8 cellular contexts compared by ENCODE assay signal in genomic region chr5:7851240-7851592, GRCh38. TPM values are rescaled to one million over a fixed set of nuclear protein-coding genes. Genes with fewer than 3 reads are reported as not detected.
DNase-seq lines count a peak whose midpoint lies in the region; ATAC-seq and TF ChIP-seq lines count a peak whose summit lies in the region.

No MANE protein-coding gene starts in this region.

- no peaks in the 10 kb centered on the region for H3K36me3 Mint-ChIP-seq in naive thymus-derived CD8-positive, alpha-beta T cell

- peaks cover 7 to 28% (median 20%) of the 10 kb centered on the region in 4 donors for H3K4me1 Mint-ChIP-seq in naive thymus-derived CD8-positive, alpha-beta T cell

- peaks cover 16% of the 10 kb centered on the region for H3K4me1 ChIP-seq in left ventricle myocardium inferior
- peaks cover 0 to 7% of the 10 kb centered on the region in 2 donors for H3K4me1 ChIP-seq in uterus

- intact Hi-C loops in left ventricle myocardium inferior (cut with micrococcal nuclease) (no loop called here), Right ventricle myocardium superior (cut with DNase I) (no loop called here), uterus (cut with DNase I; ENCODE audit: low total_unique reads) (no loop called here)

- H3K27me3 ChIP-seq in left ventricle myocardium inferior (ENCODE audit: low read depth) (peaks cover 54% of the 10 kb centered on the region), uterus (no peaks in the 10 kb centered on the region)

- H3K27ac ChIP-seq in left ventricle myocardium inferior (replicated peaks): no peak overlapping the region
- H3K27ac ChIP-seq in coronary artery: no peak overlapping the region
- peak overlapping the region in 1 of 2 donors; percentile 30 for H3K27ac ChIP-seq in uterus

- H3K9me3 ChIP-seq in left ventricle myocardium inferior (replicated peaks) (no peaks in the 10 kb centered on the region), uterus (no peaks in the 10 kb centered on the region)

- H3K4me3 Mint-ChIP-seq in naive thymus-derived CD8-positive, alpha-beta T cell: peak overlapping the region; percentile 78 to 91 (median 83)

- H3K9me3 Mint-ChIP-seq in naive thymus-derived CD8-positive, alpha-beta T cell: no peaks in the 10 kb centered on the region

- peaks cover 10 to 31% (median 31%) of the 10 kb centered on the region in 5 donors for H3K27me3 Mint-ChIP-seq in naive thymus-derived CD8-positive, alpha-beta T cell

- POLR2A ChIA-PET in naive thymus-derived CD8-positive, alpha-beta T cell (lab: Charles Lee): interaction anchor here (1.4 kb wide), 1 partner anchor 16 kb away, joined by 3 read pairs; no protein-coding TSS in a partner anchor

- no peaks in the 10 kb centered on the region for H3K36me3 ChIP-seq in left ventricle myocardium inferior
- no peaks in the 10 kb centered on the region for H3K36me3 ChIP-seq in uterus

- peak overlapping the region in 4 of 10 donors; percentile 39 to 90 (median 72) for H3K27ac Mint-ChIP-seq in naive thymus-derived CD8-positive, alpha-beta T cell

- H3K4me3 ChIP-seq in left ventricle myocardium inferior (peak overlapping the region; percentile 67), coronary artery (peak overlapping the region; percentile 85), uterus (peak overlapping the region; percentile 36 to 56)

- DNase-seq in left ventricle myocardium inferior: no peak
- no peak for DNase-seq in Right ventricle myocardium superior
- no peak for DNase-seq in coronary artery (ENCODE audit: low spot score)
- no peak for DNase-seq in naive thymus-derived CD8-positive, alpha-beta T cell
- DNase-seq in uterus: no peak
- no peak for DNase-seq in SIG-M5 treated with dmso at 0.1 percent for 504 hours (lab: John Stamatoyannopoulos, UW; ENCODE audit: unreplicated experiment)
- DNase-seq in DMS79 (lab: John Stamatoyannopoulos, UW): no peak

- no peak for TF ChIP-seq POLR2A in uterus (IDR thresholded peaks at IDR 0.05)

- TF ChIP-seq CTCF in left ventricle myocardium inferior (IDR thresholded peaks at IDR 0.05; ENCODE audit: borderline replicate concordance): no peak
- no peak for TF ChIP-seq CTCF in coronary artery (IDR thresholded peaks at IDR 0.05)
- TF ChIP-seq CTCF in uterus (IDR thresholded peaks at IDR 0.05): no peak

- no peak for ATAC-seq in Right ventricle myocardium superior (ENCODE audit: poor library complexity)
- ATAC-seq in naive thymus-derived CD8-positive, alpha-beta T cell: peak; percentile 8
- no peak for ATAC-seq in GM19351 (IDR thresholded peaks at IDR 0.05; ENCODE audit: unreplicated experiment)

RNA-seq across cellular contexts. Expression of gene CFAP90, which starts 0.3 kb away (rescaled TPM):
- total RNA-seq in left ventricle myocardium inferior (not detected), Right ventricle myocardium superior (not detected), uterus (1 to 10 TPM in 1 of 4 donors, under 1 TPM in 1, not detected in 2; 0.88 to 1.7 TPM)
- not detected for total RNA-seq in naive thymus-derived CD8-positive, alpha-beta T cell
- not detected for polyA plus RNA-seq in naive thymus-derived CD8-positive, alpha-beta T cell

RNA-seq across cellular contexts. Expression of gene FASTKD3, which starts 17.6 kb away (rescaled TPM):
- total RNA-seq in left ventricle myocardium inferior (5.8 TPM), Right ventricle myocardium superior (4.7 TPM), uterus (10 to 100 TPM in 1 of 4 donors, 1 to 10 TPM in 3; 3.3 to 20.2 (median 8.7) TPM)
- total RNA-seq in naive thymus-derived CD8-positive, alpha-beta T cell: 10 to 100 TPM; 13.3 to 13.7 TPM
- 10 to 100 TPM in 2 of 3 donors, 1 to 10 TPM in 1; 6.0 to 13.1 (median 11.0) TPM for polyA plus RNA-seq in naive thymus-derived CD8-positive, alpha-beta T cell

RNA-seq across cellular contexts. Expression of gene MTRR, which starts 17.7 kb away (rescaled TPM):
- total RNA-seq in left ventricle myocardium inferior (32.4 TPM), Right ventricle myocardium superior (28.2 TPM), uterus (10 to 100 TPM; 18.8 to 51.5 (median 33.2) TPM)
- 10 to 100 TPM; 54.1 to 63.9 TPM for total RNA-seq in naive thymus-derived CD8-positive, alpha-beta T cell
- polyA plus RNA-seq in naive thymus-derived CD8-positive, alpha-beta T cell: 10 to 100 TPM; 26.1 to 33.3 (median 32.5) TPM

Comparison
In these comparisons a context has a peak if more than half of its experiments do, and no peak if none do; other contexts are left out.
1. ATAC-seq: peak in naive thymus-derived CD8-positive, alpha-beta T cell (2 of 2); none in Right ventricle myocardium superior (single experiment) and GM19351 (single experiment).
2. Peak in every context shown above with its lines, with median percentiles within 50 percentile points of each other: H3K4me3 ChIP-seq.